In genomic region chr10:79019961-79020491, GRCh38 we compare ENCODE assay signal across 19 cellular contexts. TPM values are rescaled to one million over a fixed set of nuclear protein-coding genes. Genes with fewer than 3 reads are reported as not detected.
DNase-seq lines count a peak whose midpoint lies in the region; ATAC-seq, FAIRE-seq and TF ChIP-seq lines count a peak whose summit lies in the region.
"Had no signal": no experiment of that assay in that cellular context is flagged by ENCODE, and none has a peak within 500 bp of the region (broad histone marks: within the 10 kb centered on the region; RNA-seq: fewer than 3 reads in every experiment).

No MANE protein-coding gene starts in this region.

- peak overlapping the region; percentile 3 for H3K27ac Mint-ChIP-seq in mesothelial cell of epicardium
- H3K27ac Mint-ChIP-seq: activated CD4-positive, alpha-beta T cell treated with anti-CD3 and anti-CD28 coated beads, Interleukin-2, amount 10 ng/mL, durations not matched to agents 7 days and 5 days had no signal

- no peak overlapping the region for H3K4me3 ChIP-seq in fibroblast of pulmonary artery (replicated peaks; ENCODE audit: low read depth, low read length)

- H3K4me3 Mint-ChIP-seq in mesothelial cell of epicardium = no peak overlapping the region
- H3K4me3 Mint-ChIP-seq: activated CD4-positive, alpha-beta T cell treated with anti-CD3 and anti-CD28 coated beads, Interleukin-2, amount 10 ng/mL, durations not matched to agents 7 days and 5 days; H9; naive thymus-derived CD8-positive, alpha-beta T cell had no signal

- H3K9me3 Mint-ChIP-seq in mesothelial cell of epicardium = peaks cover 5% of the 10 kb centered on the region
- H3K9me3 Mint-ChIP-seq: activated CD4-positive, alpha-beta T cell treated with anti-CD3 and anti-CD28 coated beads, Interleukin-2, amount 10 ng/mL, durations not matched to agents 7 days and 5 days; H9 had no signal

- H3K4me1 Mint-ChIP-seq in mesothelial cell of epicardium = peaks cover 18% of the 10 kb centered on the region

- H3K27me3 Mint-ChIP-seq in mesothelial cell of epicardium (ENCODE audit: low read depth) = no peaks in the 10 kb centered on the region
- H3K27me3 Mint-ChIP-seq: activated CD4-positive, alpha-beta T cell treated with anti-CD3 and anti-CD28 coated beads, Interleukin-2, amount 10 ng/mL, durations not matched to agents 7 days and 5 days; naive thymus-derived CD8-positive, alpha-beta T cell had no signal

- no peak for FAIRE-seq in frontal cortex (lab: Jason Lieb, UNC)
- FAIRE-seq: G401.6 had no signal

- no peaks in the 10 kb centered on the region for H3K36me3 Mint-ChIP-seq in mesothelial cell of epicardium

- ATAC-seq in GM21529 (IDR thresholded peaks at IDR 0.05; ENCODE audit: unreplicated experiment) = no peak
- ATAC-seq: naive thymus-derived CD8-positive, alpha-beta T cell; SK-N-SH treated with all-trans-retinoic acid at 6 μM for 48 hours; stimulated activated naive CD8-positive, alpha-beta T cell treated with anti-CD3 and anti-CD28 coated beads, Interleukin-15, Interleukin-2, amounts not matched to agents 100 U/mL and 50 U/mL, for 24 hours had no signal

- DNase-seq in AG20443 (ENCODE audit: low spot score) = peak; percentile 84
- peak; percentile 21 for DNase-seq in NCI-H510A treated with DMSO at 0.1 percent for 48 hours (lab: John Stamatoyannopoulos, UW)
- DNase-seq in fibroblast of pulmonary artery (ENCODE audit: low read depth) = peak; percentile 75
- no peak for DNase-seq in mesothelial cell of epicardium (ENCODE audit: low spot score in 2 of 2, unreplicated experiment in 2 of 2)
- no peak for DNase-seq in NCI-H1694 treated with DMSO at 0.1 percent for 48 hours (lab: John Stamatoyannopoulos, UW)
- DNase-seq in frontal cortex (ENCODE audit: low spot score in 2 of 2) = no peak
- no peak for DNase-seq in ecto neural progenitor cell (ENCODE audit: low spot score)
- DNase-seq: activated CD4-positive, alpha-beta T cell treated with anti-CD3 and anti-CD28 coated beads, Interleukin-2, amount 10 ng/mL, durations not matched to agents 7 days and 5 days; activated naive CD4-positive, alpha-beta T cell; AML-193; H9; KBM-7; naive thymus-derived CD8-positive, alpha-beta T cell; NCI-H526; stimulated activated CD4-positive, alpha-beta T cell treated with anti-CD3 and anti-CD28 coated beads, Interleukin-1b, Interleukin-23, amount 100 ng/mL, for 48 hours; stimulated activated naive CD8-positive, alpha-beta T cell treated with anti-CD3 and anti-CD28 coated beads, Interleukin-15, Interleukin-2, amounts not matched to agents 100 U/mL and 50 U/mL, for 24 hours had no signal

- TF ChIP-seq CTCF in fibroblast of pulmonary artery (IDR thresholded peaks at IDR 0.05; ENCODE audit: low read length, missing control alignments) (no peak), mesothelial cell of epicardium (IDR thresholded peaks at IDR 0.05; ENCODE audit: unreplicated experiment) (no peak)

RNA-seq across cellular contexts. Expression of gene ZMIZ1, which starts 48.7 kb away (rescaled TPM):
- 166 to 173 TPM (median 170 TPM) in 3 replicates for total RNA-seq in mesothelial cell of epicardium
- 19.6 TPM for total RNA-seq in frontal cortex

Comparison
In these comparisons a context has a peak if more than half of its experiments do, and no peak if none do; other contexts are left out.
1. DNase-seq: peak in AG20443 (single experiment), NCI-H510A treated with DMSO at 0.1 percent for 48 hours (single experiment) and fibroblast of pulmonary artery (single experiment); none in mesothelial cell of epicardium (0 of 2), NCI-H1694 treated with DMSO at 0.1 percent for 48 hours (single experiment), frontal cortex (0 of 2) and ecto neural progenitor cell (single experiment).